10 cellular contexts compared by ENCODE assay signal in the genomic region with DNA sequence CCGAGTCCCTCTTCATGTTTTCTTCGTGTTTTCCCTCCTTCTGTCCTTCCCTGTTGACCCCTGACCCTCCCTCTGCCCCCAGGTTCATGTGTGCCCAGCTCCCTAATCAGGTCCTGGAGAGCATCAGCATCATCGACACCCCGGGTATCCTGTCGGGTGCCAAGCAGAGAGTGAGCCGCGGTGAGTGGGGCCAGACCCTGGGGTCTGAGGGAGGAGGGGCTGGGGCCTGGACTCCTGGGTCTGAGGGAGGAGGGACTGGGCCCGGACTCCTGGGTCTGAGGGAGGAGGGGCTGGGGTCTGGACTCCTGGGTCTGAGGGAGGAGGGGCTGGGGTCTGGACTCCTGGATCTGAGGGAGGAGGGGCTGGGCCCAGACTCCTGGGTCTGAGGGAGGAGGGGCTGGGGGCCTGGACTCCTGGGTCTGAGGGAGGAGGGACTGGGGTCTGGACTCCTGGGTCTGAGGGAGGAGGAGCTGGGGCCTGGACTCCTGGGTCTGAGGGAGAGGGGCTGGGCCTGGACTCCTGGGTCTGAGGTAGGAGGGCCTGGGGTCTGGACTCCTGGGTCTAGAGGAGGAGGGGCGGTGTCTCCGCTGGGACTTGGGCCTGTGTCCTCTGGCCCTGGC. TPM values are rescaled to one million over a fixed set of nuclear protein-coding genes. Genes with fewer than 3 reads are reported as not detected.
A peak's percentile ranks its signal among the peaks of the same experiment; 100 is the strongest.
DNase-seq lines count a peak whose midpoint lies in the region; ATAC-seq, FAIRE-seq and TF ChIP-seq lines count a peak whose summit lies in the region.
"Not testable (repeated sequence)": the region's sequence is repeated elsewhere in the genome, so short reads cannot be mapped to it uniquely, and the experiment has no call there.
"Had no signal": no experiment of that assay in that cellular context is flagged by ENCODE, and none has a peak within 500 bp of the region (broad histone marks: within the 10 kb centered on the region; RNA-seq: fewer than 3 reads in every experiment).

No MANE protein-coding gene starts in this region.

- not testable (repeated sequence) for H3K9me3 ChIP-seq in Panc1 (ENCODE audit: control insufficient read depth, insufficient read depth, low read depth, low read length); endothelial cell of umbilical vein (replicated peaks; ENCODE audit: control insufficient read depth, insufficient read depth, low read length); left ventricle myocardium inferior (replicated peaks); mucosa of rectum (ENCODE audit: control insufficient read depth in 2 of 2, low read length in 2 of 2); sigmoid colon; tibial artery

- H3K4me2 ChIP-seq in endothelial cell of umbilical vein (ENCODE audit: insufficient read depth, low read length) = not testable (repeated sequence)

- peak overlapping the region; percentile 23 to 83 (median 65) for H3K4me3 Mint-ChIP-seq in brain

- not testable (repeated sequence) for FAIRE-seq in endothelial cell of umbilical vein (lab: Jason Lieb, UNC)

- not testable (repeated sequence) for H2AFZ ChIP-seq in ACC112 (ENCODE audit: low read length, unreplicated experiment); endothelial cell of umbilical vein (ENCODE audit: low read depth, low read length)

- peak overlapping the region; percentile 4 for H3K9ac ChIP-seq in endothelial cell of umbilical vein (replicated peaks; ENCODE audit: extremely low read depth, insufficient read depth, low read length)
- H3K9ac ChIP-seq in mucosa of rectum (ENCODE audit: low read depth in 1 of 2, low read length in 2 of 2) = not testable (repeated sequence)

- H3K27ac ChIP-seq in ACC112 (ENCODE audit: low read depth, low read length) = peak overlapping the region; percentile 87
- peak overlapping the region; percentile 74 for H3K27ac ChIP-seq in Panc1 (ENCODE audit: low read length)
- peak overlapping the region; percentile 32 for H3K27ac ChIP-seq in endothelial cell of umbilical vein (ENCODE audit: insufficient read depth, low read depth, low read length)
- H3K27ac ChIP-seq in left ventricle myocardium inferior (replicated peaks) = peak overlapping the region; percentile 93
- peak overlapping the region; percentile 69 to 75 for H3K27ac ChIP-seq in mucosa of rectum (ENCODE audit: low read depth in 2 of 2, low read length in 2 of 2)
- peak overlapping the region; percentile 95 to 99 (median 97) for H3K27ac ChIP-seq in sigmoid colon
- peak overlapping the region; percentile 91 to 93 for H3K27ac ChIP-seq in tibial artery

- in situ Hi-C loops in Panc1 (cut with HindIII; ENCODE audit: low pct_unique_long_range_greater_than_20kb, low sequenced_read_pairs) = not testable (repeated sequence)

- BruUV-seq in Panc1 (replicated peaks; lab: Mats Ljungman, UMichigan); endothelial cell of umbilical vein (replicated peaks; lab: Mats Ljungman, UMichigan): not testable (repeated sequence)

- intact Hi-C loops in Panc1 (cut with micrococcal nuclease; ENCODE audit: unreplicated experiment); left ventricle myocardium inferior (cut with micrococcal nuclease); tibial artery (cut with DNase I; ENCODE audit: low total_unique reads): not testable (repeated sequence)
- intact Hi-C loops in endothelial cell of umbilical vein (cut with micrococcal nuclease) = loop anchor here (1.0 kb wide), 1 partner anchor 11 kb away; no protein-coding TSS in a partner anchor
- intact Hi-C loops in sigmoid colon (cut with DNase I) = loop anchor here (1.0 to 10.0 kb wide), 2 partner anchors 25 to 444 kb away; partner anchors contain the start of gene INAFM1

- H3K9me3 Mint-ChIP-seq in brain = peaks cover 16 to 29% (median 23%) of the 10 kb centered on the region in 5 experiments

- H3K27ac Mint-ChIP-seq in brain = peak overlapping the region; percentile 85 to 97 (median 97)

- TF ChIP-seq EP300 in sigmoid colon (IDR thresholded peaks at IDR 0.05) = not testable (repeated sequence)

- H3K27me3 ChIP-seq in ACC112 (ENCODE audit: insufficient read depth, low read length); Panc1 (ENCODE audit: control insufficient read depth, insufficient read depth, low read length); endothelial cell of umbilical vein (ENCODE audit: control insufficient read depth in 2 of 2, insufficient read depth in 2 of 2, low read length in 2 of 2); sigmoid colon; tibial artery: not testable (repeated sequence)
- H3K27me3 ChIP-seq in left ventricle myocardium inferior (ENCODE audit: low read depth) = peaks cover 13% of the 10 kb centered on the region
- peaks cover 2 to 13% of the 10 kb centered on the region in 2 donors for H3K27me3 ChIP-seq in mucosa of rectum (ENCODE audit: control insufficient read depth in 2 of 2, insufficient read depth in 2 of 2, low read length in 2 of 2)

- TF ChIP-seq POLR2A in endothelial cell of umbilical vein (IDR thresholded peaks at IDR 0.05; ENCODE audit: low read depth, low read length); sigmoid colon (IDR thresholded peaks at IDR 0.05): not testable (repeated sequence)

- not testable (repeated sequence) for DNase-seq in Panc1 (ENCODE audit: low read depth, low spot score); endothelial cell of umbilical vein (ENCODE audit: low read depth, low spot score); left ventricle myocardium inferior; sigmoid colon; tibial artery

- H3K27me3 Mint-ChIP-seq in brain = peaks cover 32% of the 10 kb centered on the region

- not testable (repeated sequence) for H4K20me1 ChIP-seq in endothelial cell of umbilical vein (replicated peaks; ENCODE audit: control insufficient read depth, extremely low read depth, insufficient read depth, low read length)

- ATAC-seq in Panc1 = not testable (repeated sequence)

- POLR2A ChIA-PET in Panc1 (lab: Charles Lee) = not testable (repeated sequence)
- POLR2A ChIA-PET in endothelial cell of umbilical vein (lab: Charles Lee) = interaction anchor here (0.6 to 1.4 kb wide), 2 partner anchors 11 to 118 kb away, joined by 3 read pairs; no protein-coding TSS in a partner anchor

- peaks cover 53% of the 10 kb centered on the region for H3K79me2 ChIP-seq in ACC112 (ENCODE audit: control insufficient read depth, insufficient read depth, low read length, unreplicated experiment)
- H3K79me2 ChIP-seq in endothelial cell of umbilical vein (ENCODE audit: control insufficient read depth, insufficient read depth, low read length) = peaks cover 47% of the 10 kb centered on the region

- H3K4me3 ChIP-seq in ACC112 (ENCODE audit: low read depth, low read length) (peak overlapping the region; percentile 57; the same call in 1 of the 2 replicates), left ventricle myocardium inferior (peak overlapping the region; percentile 56), sigmoid colon (peak overlapping the region in 3 of 4 donors; percentile 35 to 43 (median 38)), tibial artery (peak overlapping the region; percentile 41 to 46)
- H3K4me3 ChIP-seq in Panc1 (ENCODE audit: low read depth in 2 of 2, low read length in 2 of 2); endothelial cell of umbilical vein (replicated peaks in 1 of 3; ENCODE audit: insufficient read depth in 1 of 3, low read depth in 1 of 3, low read length in 3 of 3); mucosa of rectum (ENCODE audit: low read length in 2 of 2): not testable (repeated sequence)

- TF ChIP-seq CTCF in Panc1 (IDR thresholded peaks at IDR 0.05); brain (conservative IDR thresholded peaks at IDR 0.05); endothelial cell of umbilical vein (IDR thresholded peaks at IDR 0.05; ENCODE audit: extremely low read depth in 1 of 2, insufficient read depth in 1 of 2, low read depth in 1 of 2, low read length in 2 of 2); left ventricle myocardium inferior (IDR thresholded peaks at IDR 0.05; ENCODE audit: borderline replicate concordance); sigmoid colon (IDR thresholded peaks at IDR 0.05); tibial artery (IDR thresholded peaks at IDR 0.05): not testable (repeated sequence)

- H3K9me1 ChIP-seq in endothelial cell of umbilical vein (replicated peaks; ENCODE audit: control insufficient read depth, extremely low read depth, insufficient read depth, low read length) = not testable (repeated sequence)

- H3K36me3 ChIP-seq in ACC112 (ENCODE audit: insufficient read depth, low read length); Panc1 (ENCODE audit: control insufficient read depth, insufficient read depth, low read length); mucosa of rectum (ENCODE audit: control insufficient read depth in 2 of 2, insufficient read depth in 2 of 2, low read length in 2 of 2): not testable (repeated sequence)
- H3K36me3 ChIP-seq in endothelial cell of umbilical vein (ENCODE audit: control insufficient read depth in 2 of 2, extremely low read depth in 1 of 2, insufficient read depth in 2 of 2, low read length in 2 of 2) = peaks cover 3 to 21% of the 10 kb centered on the region in 2 experiments
- H3K36me3 ChIP-seq in left ventricle myocardium inferior = peaks cover 22% of the 10 kb centered on the region
- peaks cover 9 to 16% (median 13%) of the 10 kb centered on the region in 4 donors for H3K36me3 ChIP-seq in sigmoid colon
- H3K36me3 ChIP-seq in tibial artery = peaks cover 13 to 38% (median 28%) of the 10 kb centered on the region in 3 donors

- 72 to 74% methylated on average over 10 of the region's 10 CpGs for WGBS in sigmoid colon, 2 donors

- peaks cover 30% of the 10 kb centered on the region for H3K4me1 ChIP-seq in ACC112 (ENCODE audit: control insufficient read depth, insufficient read depth, low read length, unreplicated experiment)
- H3K4me1 ChIP-seq in Panc1 (ENCODE audit: control insufficient read depth, insufficient read depth, low read length) = peaks cover 12% of the 10 kb centered on the region
- peaks cover 16% of the 10 kb centered on the region for H3K4me1 ChIP-seq in endothelial cell of umbilical vein (ENCODE audit: control insufficient read depth, extremely low read depth, insufficient read depth, low read length)
- peaks cover 90% of the 10 kb centered on the region for H3K4me1 ChIP-seq in left ventricle myocardium inferior
- not testable (repeated sequence) for H3K4me1 ChIP-seq in mucosa of rectum (ENCODE audit: control insufficient read depth in 2 of 2, insufficient read depth in 2 of 2, low read length in 2 of 2)
- peaks cover 0 to 93% (median 86%) of the 10 kb centered on the region in 4 donors for H3K4me1 ChIP-seq in sigmoid colon
- H3K4me1 ChIP-seq in tibial artery = peaks cover 13 to 93% (median 75%) of the 10 kb centered on the region in 4 donors

- H3K36me3 Mint-ChIP-seq in brain = peaks cover 37% of the 10 kb centered on the region

- dilution Hi-C loops in endothelial cell of umbilical vein (cut with MboI; ENCODE audit: extremely low pct_ligation_motif_present, low sequenced_read_pairs) = not testable (repeated sequence)

- peaks cover 30% of the 10 kb centered on the region for H3K4me1 Mint-ChIP-seq in brain

- CTCF ChIA-PET in Panc1 (lab: Charles Lee) = not testable (repeated sequence)
- CTCF ChIA-PET in endothelial cell of umbilical vein (lab: Charles Lee) = interaction anchor here (0.8 to 2.8 kb wide), 10 partner anchors 8 to 290 kb away, joined by 3 to 17 read pairs (median 4); no protein-coding TSS in a partner anchor

RNA-seq across cellular contexts. Expression of gene EHD2, which starts 5.3 kb away (rescaled TPM):
- total RNA-seq in Panc1 (2021; ENCODE audit: unreplicated experiment) = 41.8 TPM
- 91.0 TPM for polyA plus RNA-seq in Panc1 (2012; ENCODE audit: insufficient read length)
- 21.0 TPM for polyA plus RNA-seq in brain (ENCODE audit: insufficient read depth, low read depth, low replicate concordance)
- total RNA-seq in endothelial cell of umbilical vein = 220 TPM in 2 replicates
- polyA plus RNA-seq in endothelial cell of umbilical vein = 105 and 110 TPM in 2 replicates
- 69.3 and 78.9 TPM in 2 replicates for polyA plus RNA-seq in endothelial cell of umbilical vein (2011; cell fraction: cytosol; rRNA removed)
- polyA plus RNA-seq in endothelial cell of umbilical vein (2011; cell fraction: nucleus; rRNA removed) = 43.3 and 46.3 TPM in 2 replicates
- 110 and 150 TPM in 2 replicates for polyA plus RNA-seq in endothelial cell of umbilical vein (2012)
- polyA minus RNA-seq in endothelial cell of umbilical vein = 88.1 and 94.3 TPM in 2 replicates
- 19.2 TPM for polyA minus RNA-seq in endothelial cell of umbilical vein (2011; cell fraction: cytosol; rRNA and poly(A)+ RNA removed)
- 38.3 and 56.4 TPM in 2 replicates for polyA minus RNA-seq in endothelial cell of umbilical vein (2011; cell fraction: nucleus; rRNA and poly(A)+ RNA removed)
- 48.2 TPM for total RNA-seq in left ventricle myocardium inferior
- 100 to 1,000 TPM in 1 of 4 donors, 10 to 100 TPM in 3; 41.8 to 184 (median 72.4) TPM for total RNA-seq in sigmoid colon
- 10 to 100 TPM in 2 of 3 donors, 1 to 10 TPM in 1; 3.5 to 26.7 (median 10.8) TPM for polyA plus RNA-seq in sigmoid colon
- total RNA-seq: activated CD4-positive, alpha-beta memory T cell treated with anti-CD3 and anti-CD28 coated beads, Interleukin-2, amount 10 ng/mL, durations not matched to agents 7 days and 5 days; CD4-positive, alpha-beta memory T cell had no signal
- polyA plus RNA-seq: CD4-positive, alpha-beta memory T cell had no signal

RNA-seq across cellular contexts. Expression of gene NOP53, which starts 26.8 kb away (rescaled TPM):
- 64.3 TPM for total RNA-seq in Panc1 (2021; ENCODE audit: unreplicated experiment)
- polyA plus RNA-seq in Panc1 (2012; ENCODE audit: insufficient read length) = 147 TPM
- 421 TPM for polyA plus RNA-seq in brain (ENCODE audit: insufficient read depth, low read depth, low replicate concordance)
- total RNA-seq in endothelial cell of umbilical vein = 150 and 189 TPM in 2 replicates
- polyA plus RNA-seq in endothelial cell of umbilical vein = 119 and 127 TPM in 2 replicates
- polyA plus RNA-seq in endothelial cell of umbilical vein (2011; cell fraction: cytosol; rRNA removed) = 147 and 201 TPM in 2 replicates
- 100 and 102 TPM in 2 replicates for polyA plus RNA-seq in endothelial cell of umbilical vein (2011; cell fraction: nucleus; rRNA removed)
- 170 and 319 TPM in 2 replicates for polyA plus RNA-seq in endothelial cell of umbilical vein (2012)
- polyA minus RNA-seq in endothelial cell of umbilical vein = 49.1 and 63.5 TPM in 2 replicates
- 124 TPM for polyA minus RNA-seq in endothelial cell of umbilical vein (2011; cell fraction: cytosol; rRNA and poly(A)+ RNA removed)
- 40.5 and 45.3 TPM in 2 replicates for polyA minus RNA-seq in endothelial cell of umbilical vein (2011; cell fraction: nucleus; rRNA and poly(A)+ RNA removed)
- 169 TPM for total RNA-seq in left ventricle myocardium inferior
- 100 to 1,000 TPM; 432 to 576 (median 557) TPM for total RNA-seq in sigmoid colon
- polyA plus RNA-seq in sigmoid colon = 100 to 1,000 TPM; 304 to 682 (median 589) TPM

RNA-seq across cellular contexts. Expression of gene SELENOW, which starts 60.0 kb away (rescaled TPM):
- total RNA-seq in Panc1 (2021; ENCODE audit: unreplicated experiment) (62.0 TPM), endothelial cell of umbilical vein (220 and 316 TPM in 2 replicates), left ventricle myocardium inferior (1,019 TPM), sigmoid colon (1,000 to 10,000 TPM; 1,579 to 3,138 (median 2,179) TPM)
- polyA plus RNA-seq in Panc1 (2012; ENCODE audit: insufficient read length) = 68.7 TPM
- polyA plus RNA-seq in brain (ENCODE audit: insufficient read depth, low read depth, low replicate concordance) (926 TPM), endothelial cell of umbilical vein (613 and 629 TPM in 2 replicates), sigmoid colon (100 to 1,000 TPM; 329 to 999 (median 792) TPM)
- 541 and 597 TPM in 2 replicates for polyA plus RNA-seq in endothelial cell of umbilical vein (2011; cell fraction: cytosol; rRNA removed)
- 179 and 190 TPM in 2 replicates for polyA plus RNA-seq in endothelial cell of umbilical vein (2011; cell fraction: nucleus; rRNA removed)
- 307 and 370 TPM in 2 replicates for polyA plus RNA-seq in endothelial cell of umbilical vein (2012)
- polyA minus RNA-seq in endothelial cell of umbilical vein = 118 and 129 TPM in 2 replicates
- polyA minus RNA-seq in endothelial cell of umbilical vein (2011; cell fraction: cytosol; rRNA and poly(A)+ RNA removed) = 45.0 TPM
- polyA minus RNA-seq in endothelial cell of umbilical vein (2011; cell fraction: nucleus; rRNA and poly(A)+ RNA removed) = 24.9 and 26.5 TPM in 2 replicates

Comparison
In these comparisons a context has a peak if more than half of its experiments do, and no peak if none do; other contexts are left out.
1. H3K27ac ChIP-seq: peak in every context shown above with its lines; median percentile 97 in sigmoid colon; 93 in left ventricle myocardium inferior; 92 in tibial artery; 87 in ACC112; 74 in Panc1; 72 in mucosa of rectum; 32 in endothelial cell of umbilical vein.